In the genomic region with DNA sequence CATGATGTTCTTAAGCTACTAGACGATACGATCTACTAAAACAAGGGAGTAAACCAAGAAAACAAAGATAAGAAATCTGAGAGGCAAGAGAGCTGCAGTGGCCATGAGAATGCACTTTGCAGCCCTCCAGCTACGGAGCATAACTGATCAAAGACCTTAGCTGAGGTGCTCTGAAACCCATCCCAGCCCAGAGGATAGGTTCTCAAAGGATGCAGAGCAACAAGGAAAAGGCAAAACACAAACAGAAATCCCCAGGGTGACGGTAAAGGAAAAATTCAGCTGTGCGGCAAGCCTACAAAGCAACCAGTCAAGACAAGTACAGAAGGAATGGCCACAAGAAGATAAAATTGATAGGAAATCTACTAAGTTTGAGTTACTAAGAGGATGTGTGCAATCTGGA, we compare ENCODE assay signal across 14 cellular contexts. TPM values are rescaled to one million over a fixed set of nuclear protein-coding genes. Genes with fewer than 3 reads are reported as not detected.
DNase-seq lines count a peak whose midpoint lies in the region; ATAC-seq, FAIRE-seq and TF ChIP-seq lines count a peak whose summit lies in the region.
"Had no signal": no experiment of that assay in that cellular context is flagged by ENCODE, and none has a peak within 500 bp of the region (broad histone marks: within the 10 kb centered on the region; RNA-seq: fewer than 3 reads in every experiment).

No MANE protein-coding gene starts in this region.

- intact Hi-C loops in psoas muscle (cut with DNase I) = no loop called here

- no peak overlapping the region for H2BK5ac ChIP-seq in H1 (ENCODE audit: low read depth, low read length)

- H2BK120ac ChIP-seq in H1 (replicated peaks; ENCODE audit: low read depth, low read length) = no peak overlapping the region

- 0 out of 2 replicates have a peak overlapping the region, but pooled peaks have one; percentile 26 for H2AFZ ChIP-seq in H1 (ENCODE audit: low read length)
- H2AFZ ChIP-seq: GM23248 had no signal

- H3K36me3 ChIP-seq in H1 (ENCODE audit: control insufficient read depth in 2 of 4, insufficient read depth in 4 of 4, low read length in 3 of 4) = no peaks in the 10 kb centered on the region
- no peaks in the 10 kb centered on the region for H3K36me3 ChIP-seq in psoas muscle (ENCODE audit: insufficient read depth in 1 of 2, low read depth in 1 of 2)
- H3K36me3 ChIP-seq: BE2C had no signal

- H3K27ac ChIP-seq in H1 (ENCODE audit: low read depth, low read length) (no peak overlapping the region), psoas muscle (no peak overlapping the region)
- H3K27ac ChIP-seq: A549, C4-2B, GM23248 had no signal

- TF ChIP-seq POLR2A in H1 (IDR thresholded peaks at IDR 0.05; ENCODE audit: control extremely low read depth in 1 of 2, low read depth in 2 of 2, low read length in 2 of 2) = no peak

- no peak overlapping the region for H2AK5ac ChIP-seq in H1 (ENCODE audit: low read depth, low read length)

- peak; percentile 51 for FAIRE-seq in HTR-8/SVneo (lab: Jason Lieb, UNC)
- no peak for FAIRE-seq in H1 (lab: Jason Lieb, UNC)
- FAIRE-seq in urothelium cell line (lab: Jason Lieb, UNC) = no peak
- FAIRE-seq: A549 had no signal

- H3K27me3 ChIP-seq in H1 (replicated peaks in 1 of 4; ENCODE audit: control insufficient read depth in 3 of 4, extremely low read depth in 1 of 4, insufficient read depth in 3 of 4, low read length in 3 of 4) (no peaks in the 10 kb centered on the region), psoas muscle (ENCODE audit: insufficient read depth in 3 of 3, low read length in 2 of 3) (no peaks in the 10 kb centered on the region)

- H4K20me1 ChIP-seq in H1 (replicated peaks in 1 of 2; ENCODE audit: control insufficient read depth in 1 of 2, insufficient read depth in 2 of 2, low read length in 2 of 2) = no peaks in the 10 kb centered on the region

- no peak overlapping the region for H2BK15ac ChIP-seq in H1 (ENCODE audit: low read length)

- no peak overlapping the region for H3K4me2 ChIP-seq in H1 (ENCODE audit: insufficient read depth in 1 of 2, low read depth in 2 of 2, low read length in 2 of 2)
- H3K4me2 ChIP-seq: A549 had no signal

- 94% methylated on average over 5 of the region's 5 CpGs; no CpG with 5 or more reads in 1 of the 2 experiments for WGBS in H1 (ENCODE audit: extremely low coverage in 1 of 2, insufficient coverage in 1 of 2, insufficient read length in 1 of 2, insufficient replicate concordance in 2 of 2, low coverage in 1 of 2, low lambda C conversion rate in 2 of 2, missing lambda C conversion rate in 1 of 2), 2 experiments
- WGBS in psoas muscle, 3 donors = 87 to 91% (median 90%) methylated on average over 5 of the region's 5 CpGs

- CTCF ChIA-PET in H1 (lab: Charles Lee; ENCODE audit: partially characterized antibody) = interaction anchor here (0.6 to 1.6 kb wide), 4 partner anchors 8 to 376 kb away, joined by 3 to 10 read pairs (median 3); no protein-coding TSS in a partner anchor

- no peak for DNase-seq in HTR-8/SVneo (ENCODE audit: insufficient read length, low spot score)
- no peak for DNase-seq in H1 (ENCODE audit: low read depth in 1 of 2, low spot score in 2 of 2)
- peak; percentile 12 for DNase-seq in left kidney (ENCODE audit: low read depth, low spot score)
- DNase-seq in psoas muscle = no peak
- DNase-seq in urothelium cell line (ENCODE audit: low spot score) = no peak
- DNase-seq: BE2C; CD4-positive, alpha-beta memory T cell; DND-41; GF-D8; GM23248; H9 had no signal

- H3K23ac ChIP-seq in H1 (ENCODE audit: insufficient read length) = no peak overlapping the region

- no peak overlapping the region for H3K4me3 ChIP-seq in H1 (ENCODE audit: extremely low read depth in 1 of 4, insufficient read depth in 2 of 4, low read depth in 3 of 4, low read length in 4 of 4)
- no peak overlapping the region for H3K4me3 ChIP-seq in psoas muscle
- H3K4me3 ChIP-seq: A549, GM23248 had no signal

- no peaks in the 10 kb centered on the region for H3K4me1 ChIP-seq in H1 (replicated peaks in 1 of 4; ENCODE audit: control insufficient read depth in 3 of 4, insufficient read depth in 4 of 4, low read length in 3 of 4)
- H3K4me1 ChIP-seq in psoas muscle = peaks cover 10% of the 10 kb centered on the region
- H3K4me1 ChIP-seq: BE2C had no signal

- no peak overlapping the region for H4K8ac ChIP-seq in H1 (ENCODE audit: extremely low read depth, insufficient read depth, low read length)

- no peaks in the 10 kb centered on the region for H3K79me2 ChIP-seq in H1 (ENCODE audit: control insufficient read depth in 1 of 2, insufficient read depth in 2 of 2, low read length in 2 of 2)

- no peak overlapping the region for H3K18ac ChIP-seq in H1 (ENCODE audit: extremely low read depth, low read length)

- ATAC-seq in psoas muscle (no peak), HG03378 (IDR thresholded peaks at IDR 0.05; ENCODE audit: unreplicated experiment) (no peak)
- ATAC-seq: A549 had no signal

- H3K23me2 ChIP-seq in H1 (ENCODE audit: low read depth, low read length) = no peaks in the 10 kb centered on the region

- H4K91ac ChIP-seq in H1 (replicated peaks; ENCODE audit: insufficient read length, low read length) = no peak overlapping the region

- H3K4ac ChIP-seq in H1 (replicated peaks; ENCODE audit: insufficient read length, low read depth, low read length) = no peak overlapping the region

- no peak overlapping the region for H3K9ac ChIP-seq in H1 (replicated peaks in 1 of 4; ENCODE audit: extremely low read depth in 1 of 4, low read depth in 3 of 4, low read length in 3 of 4)
- H3K9ac ChIP-seq: GM23248 had no signal

- H3K56ac ChIP-seq in H1 (replicated peaks; ENCODE audit: insufficient read length, low read depth, low read length) = no peak overlapping the region

- H2BK12ac ChIP-seq in H1 (ENCODE audit: low read depth, low read length) = no peak overlapping the region

- no peak for TF ChIP-seq RAD21 in H1 (IDR thresholded peaks at IDR 0.05 in 1 of 2, conservative IDR thresholded peaks at IDR 0.05 in 1 of 2; ENCODE audit: low read depth in 2 of 2, low read length in 2 of 2)

- POLR2A ChIA-PET in H1 (lab: Charles Lee; ENCODE audit: partially characterized antibody) = no interaction called here

- H4K5ac ChIP-seq in H1 (ENCODE audit: insufficient read length, low read depth, low read length) = no peak overlapping the region

- H3K9me3 ChIP-seq in H1 (ENCODE audit: insufficient read depth in 2 of 2, low read depth in 1 of 2, low read length in 1 of 2) (no peaks in the 10 kb centered on the region), psoas muscle (no peaks in the 10 kb centered on the region)
- H3K9me3 ChIP-seq: BE2C had no signal

- H2BK20ac ChIP-seq in H1 (ENCODE audit: low read length) = no peak overlapping the region

- TF ChIP-seq CTCF in H1 (IDR thresholded peaks at IDR 0.05; ENCODE audit: control extremely low read depth in 1 of 3, insufficient read depth in 1 of 3, low read depth in 1 of 3, low read length in 3 of 3) (no peak), psoas muscle (IDR thresholded peaks at IDR 0.05) (no peak)

- no peak overlapping the region for H3K14ac ChIP-seq in H1 (ENCODE audit: insufficient read length)

- H3K79me1 ChIP-seq in H1 (ENCODE audit: low read depth, low read length) = no peaks in the 10 kb centered on the region

- TF ChIP-seq EP300 in H1 (IDR thresholded peaks at IDR 0.05; ENCODE audit: borderline replicate concordance in 1 of 2, low read depth in 2 of 2, low read length in 2 of 2) = no peak

TF ChIP-seq in H1, 55 proteins besides CTCF, POLR2A, EP300 and RAD21:
- no peak for TF ChIP-seq E2F6 (IDR thresholded peaks at IDR 0.05)
- no peak for TF ChIP-seq SIRT6 (IDR thresholded peaks at IDR 0.05; ENCODE audit: low read length)

RNA-seq across cellular contexts. Expression of gene CFAP300, which starts 32.5 kb away (rescaled TPM):
- total RNA-seq in H1 (2021; fragmentation: NEBNext Ultra II Directional; extraction: Animal tissue kit (Norgen Biotek cat#: 25700)) = 1.5 and 2.1 TPM in 2 replicates
- 1.1 and 2.8 TPM in 2 replicates for polyA plus RNA-seq in H1 (2011; rRNA removed)
- 2.4 TPM for polyA plus RNA-seq in H1 (2011; cell fraction: cytosol; rRNA removed)
- 1.6 TPM for polyA plus RNA-seq in H1 (2011; cell fraction: nucleus; rRNA removed)
- polyA plus RNA-seq in H1 (2012, experiment 1 of 2) = 2.2 to 3.7 TPM (median 2.3 TPM) in 4 replicates
- polyA plus RNA-seq in H1 (2012, experiment 2 of 2) = 1.9 TPM
- polyA plus RNA-seq in H1 (2013, experiment 1 of 2) = 1.7 TPM
- polyA plus RNA-seq in H1 (2013, experiment 2 of 2) = 1.5 TPM
- polyA minus RNA-seq in H1 (2011; rRNA and poly(A)+ RNA removed) = 0.47 and 0.83 TPM in 2 replicates
- polyA minus RNA-seq in H1 (2011; cell fraction: cytosol; rRNA and poly(A)+ RNA removed) = 0.51 TPM
- polyA minus RNA-seq in H1 (2011; cell fraction: nucleus; rRNA and poly(A)+ RNA removed) = 2.4 TPM
- under 1 TPM in 2 of 4 donors, not detected in 2; 0.66 to 0.86 TPM for total RNA-seq in psoas muscle
- polyA plus RNA-seq in psoas muscle = under 1 TPM; 0.11 to 0.22 (median 0.14) TPM
- total RNA-seq: CD4-positive, alpha-beta memory T cell had no signal
- polyA plus RNA-seq: CD4-positive, alpha-beta memory T cell had no signal
